Comparison of ENCODE assay signal across 10 cellular contexts in genomic region chr15:25787855-25788521, GRCh38.
DNase-seq lines count a peak whose midpoint lies in the region; ATAC-seq, FAIRE-seq and TF ChIP-seq lines count a peak whose summit lies in the region.
"Had no signal": no experiment of that assay in that cellular context is flagged by ENCODE, and none has a peak within 500 bp of the region (broad histone marks: within the 10 kb centered on the region; RNA-seq: fewer than 3 reads in every experiment).

No MANE protein-coding gene starts in this region.

- no peak for FAIRE-seq in GM12892 (lab: Jason Lieb, UNC)

- intact Hi-C loops in spleen (cut with DNase I; ENCODE audit: low total_unique reads): no loop called here

- no peak overlapping the region for H3K27ac ChIP-seq in spleen

- H3K4me1 ChIP-seq in spleen: peaks cover 0 to 40% (median 13%) of the 10 kb centered on the region in 6 donors

- H3K27me3 ChIP-seq in spleen (replicated peaks in 1 of 7): peaks cover 0 to 4% (median 0%) of the 10 kb centered on the region in 7 donors

- WGBS in spleen, 5 donors: 45 to 76% (median 53%) methylated on average over 8 to 13 of the region's 13 CpGs

- ATAC-seq in GM18870 (IDR thresholded peaks at IDR 0.05; ENCODE audit: unreplicated experiment): peak; percentile 57
- ATAC-seq in GM21717 (IDR thresholded peaks at IDR 0.05; ENCODE audit: unreplicated experiment): no peak

- H3K4me3 ChIP-seq in fibroblast of villous mesenchyme (ENCODE audit: low read depth, low read length) (no peak overlapping the region), spleen (no peak overlapping the region)

- DNase-seq in MV-4-11 (lab: John Stamatoyannopoulos, UW): peak; percentile 63
- DNase-seq in fibroblast of villous mesenchyme (ENCODE audit: low read depth): peak; percentile 9
- DNase-seq in spleen: peak; percentile 59
- no peak for DNase-seq in GM12892 (ENCODE audit: insufficient read length)
- no peak for DNase-seq in hippocampal formation (lab: John Stamatoyannopoulos, UW)
- DNase-seq in activated CD4-positive, alpha-beta T cell treated with anti-CD3 and anti-CD28 coated beads for 1 hour: no peak
- DNase-seq: cerebellar nuclear complex, left cardiac atrium had no signal

- TF ChIP-seq POLR2A in spleen (IDR thresholded peaks at IDR 0.05): no peak
- TF ChIP-seq POLR2A in GM12892 (IDR thresholded peaks at IDR 0.05; ENCODE audit: low read depth, low read length): no peak

- no peaks in the 10 kb centered on the region for H3K36me3 ChIP-seq in spleen

- no peaks in the 10 kb centered on the region for H3K9me3 ChIP-seq in spleen

- TF ChIP-seq CTCF in fibroblast of villous mesenchyme (IDR thresholded peaks at IDR 0.05; ENCODE audit: insufficient read depth, low read depth, low read length): no peak
- no peak for TF ChIP-seq CTCF in spleen (IDR thresholded peaks at IDR 0.05 in 8 of 11, conservative IDR thresholded peaks at IDR 0.05 in 3 of 11)

Comparison
In these comparisons a context has a peak if more than half of its experiments do, and no peak if none do; other contexts are left out.
1. DNase-seq: peak in MV-4-11 (single experiment), fibroblast of villous mesenchyme (single experiment) and spleen (single experiment); none in GM12892 (single experiment), hippocampal formation (0 of 2) and activated CD4-positive, alpha-beta T cell treated with anti-CD3 and anti-CD28 coated beads for 1 hour (single experiment).